In genomic region chr3:160562952-160563351, GRCh38 we compare ENCODE assay signal across 10 cellular contexts. TPM values are rescaled to one million over a fixed set of nuclear protein-coding genes. Genes with fewer than 3 reads are reported as not detected.
DNase-seq lines count a peak whose midpoint lies in the region; ATAC-seq, FAIRE-seq and TF ChIP-seq lines count a peak whose summit lies in the region.
"Had no signal": no experiment of that assay in that cellular context is flagged by ENCODE, and none has a peak within 500 bp of the region (broad histone marks: within the 10 kb centered on the region; RNA-seq: fewer than 3 reads in every experiment).

No MANE protein-coding gene starts in this region.

- no peak for TF ChIP-seq POLR2A in A549 (IDR thresholded peaks at IDR 0.05; ENCODE audit: low read length)

- H4K20me1 ChIP-seq in GM23338 (replicated peaks; ENCODE audit: insufficient read depth) = peaks cover 43% of the 10 kb centered on the region

- H3K4me3 ChIP-seq in A549 = peak overlapping the region; percentile 85; the same call in 1 of the 3 replicates
- H3K4me3 ChIP-seq in GM23338 = peak overlapping the region; percentile 87; the same call in 1 of the 2 replicates
- H3K4me3 ChIP-seq in mesodermal cell (ENCODE audit: extremely low read depth, insufficient read depth, low read length, poor library complexity, severe bottlenecking) = peak overlapping the region; percentile 71

- H3K27me3 ChIP-seq in GM23338 (ENCODE audit: insufficient read depth) = no peaks in the 10 kb centered on the region

- ATAC-seq in A549 (no peak), GM23338 (no peak), GM21786 (IDR thresholded peaks at IDR 0.05; ENCODE audit: unreplicated experiment) (no peak)

- TF ChIP-seq CTCF in A549 (IDR thresholded peaks at IDR 0.05) = no peak
- no peak for TF ChIP-seq CTCF in GM23338 (conservative IDR thresholded peaks at IDR 0.05; ENCODE audit: low read depth in 2 of 2)

- H3K4me1 Mint-ChIP-seq in GM23338 = peaks cover 33% of the 10 kb centered on the region
- H3K4me1 Mint-ChIP-seq in activated naive CD8-positive, alpha-beta T cell (ENCODE audit: low read depth) = peaks cover 75% of the 10 kb centered on the region

- H3K4me2 ChIP-seq in A549 (peak overlapping the region; percentile 90), GM23338 (peak overlapping the region; percentile 97)

- H3K9me2 ChIP-seq in GM23338 (ENCODE audit: insufficient read depth) = no peaks in the 10 kb centered on the region

- no peak for TF ChIP-seq RAD21 in A549 (conservative IDR thresholded peaks at IDR 0.05 in 1 of 2, IDR thresholded peaks at IDR 0.05 in 1 of 2)

- H3K27ac Mint-ChIP-seq in GM23338 = no peak overlapping the region
- H3K27ac Mint-ChIP-seq in activated naive CD8-positive, alpha-beta T cell = peak overlapping the region; percentile 50

- H3K36me3 ChIP-seq in GM23338 (ENCODE audit: insufficient read depth) (no peaks in the 10 kb centered on the region), mesodermal cell (ENCODE audit: control insufficient read depth, insufficient read depth, low read length) (peaks cover 13% of the 10 kb centered on the region)

- H3K4me1 ChIP-seq in A549 = peaks cover 43% of the 10 kb centered on the region; the same call in 2 of the 3 replicates
- H3K4me1 ChIP-seq in GM23338 (ENCODE audit: insufficient read depth) = peaks cover 19% of the 10 kb centered on the region
- H3K4me1 ChIP-seq in mesodermal cell (ENCODE audit: control insufficient read depth, insufficient read depth, low read length, poor library complexity, severe bottlenecking) = peaks cover 6% of the 10 kb centered on the region

- H3K79me2 ChIP-seq in GM23338 (replicated peaks; ENCODE audit: insufficient read depth) = peaks cover 76% of the 10 kb centered on the region

- H2AFZ ChIP-seq in GM23338 = no peak overlapping the region

- 73% methylated on average over 3 of the region's 3 CpGs for WGBS in A549 (ENCODE audit: missing lambda C conversion rate)
- WGBS in mesodermal cell (ENCODE audit: insufficient coverage in 2 of 2), 2 experiments = no CpG with 5 or more reads among the region's 3 CpGs

- POLR2A ChIA-PET in A549 (lab: Yijun Ruan, JAX) = no interaction called here

- CTCF ChIA-PET in A549 (lab: Yijun Ruan, JAX) = interaction anchor here (1.2 to 1.4 kb wide), 2 partner anchors 8 to 14 kb away, joined by 4 to 5 read pairs; no protein-coding TSS in a partner anchor

- peak overlapping the region; percentile 60 for H3K4me3 Mint-ChIP-seq in GM23338
- peak overlapping the region; percentile 96 for H3K4me3 Mint-ChIP-seq in activated naive CD8-positive, alpha-beta T cell

- no peak for DNase-seq in A549 (ENCODE audit: low read depth in 1 of 2, low spot score in 1 of 2)
- no peak for DNase-seq in GM23338 (ENCODE audit: low spot score)
- DNase-seq in hepatic stellate cell (ENCODE audit: low spot score) = no peak
- no peak for DNase-seq in dermis blood vessel endothelial cell
- no peak for DNase-seq in NCI-H1694 treated with DMSO at 0.1 percent for 48 hours (lab: John Stamatoyannopoulos, UW)
- DNase-seq: stimulated activated CD4-positive, alpha-beta T cell treated with anti-CD3 and anti-CD28 coated beads, Interleukin-2, amount 100 ng/mL, for 24 hours had no signal

- peaks cover 27% of the 10 kb centered on the region for H3K36me3 Mint-ChIP-seq in GM23338 (ENCODE audit: low read depth)
- peaks cover 11% of the 10 kb centered on the region for H3K36me3 Mint-ChIP-seq in activated naive CD8-positive, alpha-beta T cell

- no peak for TF ChIP-seq EP300 in A549 (IDR thresholded peaks at IDR 0.05)

- no peaks in the 10 kb centered on the region for H3F3A ChIP-seq in GM23338 (replicated peaks; ENCODE audit: low read depth)

- H3K27ac ChIP-seq in A549 (no peak overlapping the region), GM23338 (ENCODE audit: low read depth) (no peak overlapping the region), mesodermal cell (ENCODE audit: low read depth, low read length, severe bottlenecking) (no peak overlapping the region)

- no peak for FAIRE-seq in A549 (lab: Jason Lieb, UNC)
- FAIRE-seq: RCC 7860 had no signal

- H3K9me3 Mint-ChIP-seq in GM23338 = peaks cover 13% of the 10 kb centered on the region; the same call in 2 of the 3 replicates
- H3K9me3 Mint-ChIP-seq in activated naive CD8-positive, alpha-beta T cell (ENCODE audit: low read depth) = no peaks in the 10 kb centered on the region

- H3K27me3 Mint-ChIP-seq in GM23338 (ENCODE audit: insufficient read depth, low read depth, poor library complexity) = peaks cover 10% of the 10 kb centered on the region
- H3K27me3 Mint-ChIP-seq in activated naive CD8-positive, alpha-beta T cell = no peaks in the 10 kb centered on the region

- H3K9me3 ChIP-seq in A549 (no peaks in the 10 kb centered on the region), mesodermal cell (ENCODE audit: control insufficient read depth, low read length) (peaks cover 7% of the 10 kb centered on the region)

TF ChIP-seq in A549, 52 proteins besides CTCF, POLR2A, EP300 and RAD21:
- no peak for TF ChIP-seq RCOR1 (IDR thresholded peaks at IDR 0.05; ENCODE audit: low read depth, low read length)
- TF ChIP-seq HEYL (CRISPR knock-in tag; IDR thresholded peaks at IDR 0.05) = no peak
- TF ChIP-seq HDAC2 (IDR thresholded peaks at IDR 0.05) = no peak
- TF ChIP-seq FOSB (CRISPR knock-in tag; IDR thresholded peaks at IDR 0.05) = no peak
- no peak for TF ChIP-seq MYC (IDR thresholded peaks at IDR 0.05; ENCODE audit: borderline replicate concordance, low read length)
- TF ChIP-seq NR3C1 (IDR thresholded peaks at IDR 0.05) = no peak
- TF ChIP-seq CHD4 (IDR thresholded peaks at IDR 0.05; ENCODE audit: borderline replicate concordance) = no peak
TF ChIP-seq in A549: peak in this region for 0.

TF ChIP-seq in GM23338, 12 proteins besides CTCF, POLR2A, EP300 and RAD21:
- no peak for TF ChIP-seq ZNF114 (CRISPR knock-in tag; IDR thresholded peaks at IDR 0.05)
- no peak for TF ChIP-seq STAT1 (IDR thresholded peaks at IDR 0.05; ENCODE audit: unreplicated experiment)
- no peak for TF ChIP-seq POLR2AphosphoS5 (IDR thresholded peaks at IDR 0.05; ENCODE audit: low read depth)
- no peak for TF ChIP-seq EZH2 (IDR thresholded peaks at IDR 0.05; ENCODE audit: low read depth, unreplicated experiment)

RNA-seq across cellular contexts. Expression of gene KPNA4, which starts 2.4 kb away (rescaled TPM):
- polyA plus RNA-seq in A549 (2011; rRNA removed) (31.8 and 36.5 TPM in 2 replicates), A549 (2017; fragmentation: RNase III; extraction: RNeasy Plus Mini Kit Qiagen cat#74134 plus additional on column Dnase treatment) (35.0 to 41.1 TPM (median 37.6 TPM) in 3 replicates), GM23338 (2016; fragmentation: Nextera tagmentation; extraction: Ambion mirVana) (17.0 and 17.8 TPM in 2 replicates)
- polyA plus RNA-seq in A549 (2012; cell fraction: cytosol; rRNA removed) = 8.1 and 9.0 TPM in 2 replicates
- polyA plus RNA-seq in A549 (2012; cell fraction: nucleus; rRNA removed) = 4.3 and 6.1 TPM in 2 replicates
- 39.1 and 46.3 TPM in 2 replicates for polyA minus RNA-seq in A549 (2011; rRNA and poly(A)+ RNA removed)
- 32.2 and 36.2 TPM in 2 replicates for total RNA-seq in GM23338 (2014; rRNA removed; shearing (Covaris generic))
- 33.3 TPM for polyA plus RNA-seq in mesodermal cell (2013, experiment 1 of 2)
- 47.0 TPM for polyA plus RNA-seq in mesodermal cell (2013, experiment 2 of 2)
- total RNA-seq in dermis blood vessel endothelial cell = 23.5 and 35.5 TPM in 2 replicates
